In genomic region chrX:136731798-136732197, GRCh38 we compare ENCODE assay signal across 16 cellular contexts. TPM values are rescaled to one million over a fixed set of nuclear protein-coding genes. Genes with fewer than 3 reads are reported as not detected.
A peak's percentile ranks its signal among the peaks of the same experiment; 100 is the strongest.
DNase-seq lines count a peak whose midpoint lies in the region; ATAC-seq and TF ChIP-seq lines count a peak whose summit lies in the region.
"Had no signal": no experiment of that assay in that cellular context is flagged by ENCODE, and none has a peak within 500 bp of the region (broad histone marks: within the 10 kb centered on the region; RNA-seq: fewer than 3 reads in every experiment).

No MANE protein-coding gene starts in this region.

- no peak overlapping the region for H3K4me3 Mint-ChIP-seq in activated CD4-positive, alpha-beta memory T cell treated with anti-CD3 and anti-CD28 coated beads for 36 hours
- no peak overlapping the region for H3K4me3 Mint-ChIP-seq in activated CD4-positive, alpha-beta memory T cell treated with anti-CD3 and anti-CD28 coated beads, Interleukin-2, amount 10 ng/mL, durations not matched to agents 7 days and 5 days

- H3K4me1 ChIP-seq in left ventricle myocardium inferior: peaks cover 46% of the 10 kb centered on the region
- peaks cover 3% of the 10 kb centered on the region for H3K4me1 ChIP-seq in psoas muscle
- H3K4me1 ChIP-seq in spleen: peaks cover 4 to 33% (median 15%) of the 10 kb centered on the region in 6 donors

- H3K4me3 ChIP-seq in left ventricle myocardium inferior (no peak overlapping the region), psoas muscle (no peak overlapping the region), spleen (no peak overlapping the region)

- H3K4me1 Mint-ChIP-seq in activated CD4-positive, alpha-beta memory T cell treated with anti-CD3 and anti-CD28 coated beads for 36 hours (ENCODE audit: low read depth): peaks cover 54% of the 10 kb centered on the region
- peaks cover 43% of the 10 kb centered on the region for H3K4me1 Mint-ChIP-seq in activated CD4-positive, alpha-beta memory T cell treated with anti-CD3 and anti-CD28 coated beads, Interleukin-2, amount 10 ng/mL, durations not matched to agents 7 days and 5 days

- intact Hi-C loops in activated CD4-positive, alpha-beta memory T cell treated with anti-CD3 and anti-CD28 coated beads for 36 hours (cut with micrococcal nuclease): loop anchor here (2.0 to 5.0 kb wide), 3 partner anchors 13 to 46 kb away; no protein-coding TSS in a partner anchor
- intact Hi-C loops in left ventricle myocardium inferior (cut with micrococcal nuclease): no loop called here
- intact Hi-C loops in left cardiac atrium (cut with DNase I): no loop called here
- intact Hi-C loops in psoas muscle (cut with DNase I): no loop called here
- intact Hi-C loops in spleen (cut with DNase I; ENCODE audit: low total_unique reads): no loop called here

- no peaks in the 10 kb centered on the region for H3K9me3 Mint-ChIP-seq in activated CD4-positive, alpha-beta memory T cell treated with anti-CD3 and anti-CD28 coated beads for 36 hours
- H3K9me3 Mint-ChIP-seq in activated CD4-positive, alpha-beta memory T cell treated with anti-CD3 and anti-CD28 coated beads, Interleukin-2, amount 10 ng/mL, durations not matched to agents 7 days and 5 days: no peaks in the 10 kb centered on the region

- TF ChIP-seq CTCF in left ventricle myocardium inferior (IDR thresholded peaks at IDR 0.05; ENCODE audit: borderline replicate concordance): no peak
- no peak for TF ChIP-seq CTCF in psoas muscle (IDR thresholded peaks at IDR 0.05)
- no peak for TF ChIP-seq CTCF in GM20000 (IDR thresholded peaks at IDR 0.05; ENCODE audit: extremely low read depth, missing control alignments)
- TF ChIP-seq CTCF in spleen (IDR thresholded peaks at IDR 0.05 in 8 of 11, conservative IDR thresholded peaks at IDR 0.05 in 3 of 11): no peak

- CTCF ChIA-PET in activated CD4-positive, alpha-beta memory T cell treated with anti-CD3 and anti-CD28 coated beads for 36 hours (lab: Charles Lee): interaction anchor here (1.0 to 1.4 kb wide), 2 partner anchors 17 to 194 kb away, joined by 3 read pairs; no protein-coding TSS in a partner anchor
- CTCF ChIA-PET in activated CD4-positive, alpha-beta memory T cell treated with anti-CD3 and anti-CD28 coated beads, Interleukin-2, amount 10 ng/mL, durations not matched to agents 7 days and 5 days (lab: Charles Lee): no interaction called here

- H3K36me3 Mint-ChIP-seq in activated CD4-positive, alpha-beta memory T cell treated with anti-CD3 and anti-CD28 coated beads for 36 hours: peaks cover 15% of the 10 kb centered on the region
- H3K36me3 Mint-ChIP-seq in activated CD4-positive, alpha-beta memory T cell treated with anti-CD3 and anti-CD28 coated beads, Interleukin-2, amount 10 ng/mL, durations not matched to agents 7 days and 5 days (ENCODE audit: low read depth): peaks cover 52% of the 10 kb centered on the region

- POLR2A ChIA-PET in activated CD4-positive, alpha-beta memory T cell treated with anti-CD3 and anti-CD28 coated beads for 36 hours (lab: Charles Lee): interaction anchor here (0.8 to 1.2 kb wide), 4 partner anchors 11 to 149 kb away, joined by 3 to 4 read pairs (median 3); partner anchors contain the start of gene RBMX
- POLR2A ChIA-PET in activated CD4-positive, alpha-beta memory T cell treated with anti-CD3 and anti-CD28 coated beads, Interleukin-2, amount 10 ng/mL, durations not matched to agents 7 days and 5 days (lab: Charles Lee): no interaction called here

- WGBS in psoas muscle, 3 donors: 78 to 89% (median 83%) methylated on average over 3 of the region's 3 CpGs
- 74 to 96% (median 94%) methylated on average over 3 of the region's 3 CpGs for WGBS in spleen, 5 donors

- ATAC-seq in left cardiac atrium (no peak), psoas muscle (peak in 1 of 4 donors; percentile 5), HG03045 (IDR thresholded peaks at IDR 0.05; ENCODE audit: unreplicated experiment) (no peak)
- ATAC-seq: HepG2 had no signal

- H3K27ac ChIP-seq in left ventricle myocardium inferior (replicated peaks) (peak overlapping the region; percentile 82), psoas muscle (peak overlapping the region; percentile 66), spleen (no peak overlapping the region)
- H3K27ac ChIP-seq: KMS-11 had no signal

- no peak for TF ChIP-seq POLR2A in spleen (IDR thresholded peaks at IDR 0.05)

- peak overlapping the region; percentile 56 for H3K27ac Mint-ChIP-seq in activated CD4-positive, alpha-beta memory T cell treated with anti-CD3 and anti-CD28 coated beads for 36 hours
- H3K27ac Mint-ChIP-seq in activated CD4-positive, alpha-beta memory T cell treated with anti-CD3 and anti-CD28 coated beads, Interleukin-2, amount 10 ng/mL, durations not matched to agents 7 days and 5 days: no peak overlapping the region

- no peaks in the 10 kb centered on the region for H3K27me3 Mint-ChIP-seq in activated CD4-positive, alpha-beta memory T cell treated with anti-CD3 and anti-CD28 coated beads for 36 hours
- no peaks in the 10 kb centered on the region for H3K27me3 Mint-ChIP-seq in activated CD4-positive, alpha-beta memory T cell treated with anti-CD3 and anti-CD28 coated beads, Interleukin-2, amount 10 ng/mL, durations not matched to agents 7 days and 5 days

- H3K9me3 ChIP-seq in left ventricle myocardium inferior (replicated peaks) (no peaks in the 10 kb centered on the region), psoas muscle (no peaks in the 10 kb centered on the region), spleen (no peaks in the 10 kb centered on the region)

- H3K27me3 ChIP-seq in left ventricle myocardium inferior (ENCODE audit: low read depth): no peaks in the 10 kb centered on the region
- H3K27me3 ChIP-seq in psoas muscle (ENCODE audit: insufficient read depth in 3 of 3, low read length in 2 of 3): no peaks in the 10 kb centered on the region
- no peaks in the 10 kb centered on the region for H3K27me3 ChIP-seq in spleen (replicated peaks in 1 of 7)

- no peaks in the 10 kb centered on the region for H3K36me3 ChIP-seq in left ventricle myocardium inferior
- no peaks in the 10 kb centered on the region for H3K36me3 ChIP-seq in psoas muscle (ENCODE audit: insufficient read depth in 1 of 2, low read depth in 1 of 2)
- peaks cover 0 to 25% (median 1%) of the 10 kb centered on the region in 6 donors for H3K36me3 ChIP-seq in spleen

- DNase-seq in activated CD4-positive, alpha-beta memory T cell treated with anti-CD3 and anti-CD28 coated beads for 36 hours: no peak
- no peak for DNase-seq in activated CD4-positive, alpha-beta memory T cell treated with anti-CD3 and anti-CD28 coated beads, Interleukin-2, amount 10 ng/mL, durations not matched to agents 7 days and 5 days
- DNase-seq in left ventricle myocardium inferior: no peak
- DNase-seq in left cardiac atrium: no peak
- DNase-seq in psoas muscle: no peak
- no peak for DNase-seq in GM20000 (ENCODE audit: low spot score)
- DNase-seq in spleen: no peak
- DNase-seq: C1 segment of cervical spinal cord, H7, NCI-H1092, NCI-H2107, NCI-H345, NCI-H69 had no signal

RNA-seq across cellular contexts. Expression of gene ARHGEF6, which starts 48.9 kb away (rescaled TPM):
- 10 to 100 TPM; 52.7 to 54.1 TPM for total RNA-seq in activated CD4-positive, alpha-beta memory T cell treated with anti-CD3 and anti-CD28 coated beads for 36 hours
- 100 to 1,000 TPM; 119 to 121 TPM for total RNA-seq in activated CD4-positive, alpha-beta memory T cell treated with anti-CD3 and anti-CD28 coated beads, Interleukin-2, amount 10 ng/mL, durations not matched to agents 7 days and 5 days
- total RNA-seq in left ventricle myocardium inferior: 54.9 TPM
- 10 to 100 TPM; 34.9 to 40.0 TPM for total RNA-seq in left cardiac atrium
- total RNA-seq in psoas muscle: 10 to 100 TPM; 25.4 to 70.5 (median 53.8) TPM
- 10 to 100 TPM; 11.4 to 22.5 (median 19.6) TPM for polyA plus RNA-seq in psoas muscle
- 10 to 100 TPM; 48.2 to 70.1 (median 63.7) TPM for total RNA-seq in spleen
- 10 to 100 TPM; 13.1 to 17.7 (median 16.4) TPM for polyA plus RNA-seq in spleen
- total RNA-seq: HepG2 had no signal

Comparison
In these comparisons a context has a peak if more than half of its experiments do, and no peak if none do; other contexts are left out.
1. H3K27ac ChIP-seq: peak in left ventricle myocardium inferior (single experiment) and psoas muscle (single experiment); none in spleen (0 of 8).